8 cellular contexts compared by ENCODE assay signal in the genomic region with DNA sequence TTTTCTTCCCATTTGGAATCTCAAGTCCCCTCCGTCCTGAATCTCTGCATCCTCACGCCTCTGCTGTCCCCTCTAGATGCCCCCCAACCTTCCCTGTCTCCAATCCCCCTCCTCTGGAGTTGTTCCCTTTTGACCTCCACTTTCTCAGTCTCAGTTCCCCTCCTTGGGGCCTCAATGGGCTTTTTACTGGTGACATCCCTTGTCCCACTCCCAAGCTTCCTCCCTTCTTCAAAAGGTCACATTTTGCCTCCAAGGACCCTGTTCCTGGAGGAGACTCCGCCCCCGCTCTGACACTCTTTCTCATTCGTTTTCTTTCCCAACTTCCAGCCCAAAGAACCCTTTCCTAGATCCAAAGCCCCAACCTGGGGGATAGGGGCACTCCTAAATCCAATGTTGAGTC. TPM values are rescaled to one million over a fixed set of nuclear protein-coding genes. Genes with fewer than 3 reads are reported as not detected.
A peak's percentile ranks its signal among the peaks of the same experiment; 100 is the strongest.
DNase-seq lines count a peak whose midpoint lies in the region; ATAC-seq and TF ChIP-seq lines count a peak whose summit lies in the region.

No MANE protein-coding gene starts in this region.

- H3K27ac Mint-ChIP-seq in CD8-positive, alpha-beta T cell = no peak overlapping the region

- no peaks in the 10 kb centered on the region for H3K9me3 ChIP-seq in CD8-positive, alpha-beta T cell (ENCODE audit: low read length)
- H3K9me3 ChIP-seq in NT2/D1 (ENCODE audit: insufficient read depth, low read length) (no peaks in the 10 kb centered on the region), endocrine pancreas (ENCODE audit: control insufficient read depth, low read length) (no peaks in the 10 kb centered on the region), neutrophil (no peaks in the 10 kb centered on the region)

- POLR2A ChIA-PET in CD8-positive, alpha-beta T cell (lab: Charles Lee) = no interaction called here

- no peaks in the 10 kb centered on the region for H3K27me3 Mint-ChIP-seq in CD8-positive, alpha-beta T cell (ENCODE audit: low read depth)

- intact Hi-C loops in CD8-positive, alpha-beta T cell (cut with DNase I, micrococcal nuclease) = loop anchor here (1.0 to 10.0 kb wide), 7 partner anchors 11 to 987 kb away; a partner anchor contains a TSS

- no peak for DNase-seq in CD8-positive, alpha-beta T cell
- DNase-seq in NT2/D1 (ENCODE audit: low read depth, low spot score) = no peak
- no peak for DNase-seq in NCI-H69 (lab: John Stamatoyannopoulos, UW)
- no peak for DNase-seq in NCI-H82 (lab: John Stamatoyannopoulos, UW)
- no peak for DNase-seq in cerebellar nuclear complex (lab: John Stamatoyannopoulos, UW)

- H3K4me1 ChIP-seq in CD8-positive, alpha-beta T cell (ENCODE audit: insufficient read depth, low read length) = peaks cover 12% of the 10 kb centered on the region
- H3K4me1 ChIP-seq in NT2/D1 (ENCODE audit: insufficient read depth, insufficient read length) = peaks cover 2% of the 10 kb centered on the region
- no peaks in the 10 kb centered on the region for H3K4me1 ChIP-seq in endocrine pancreas (ENCODE audit: control insufficient read depth, insufficient read depth, low read length)
- H3K4me1 ChIP-seq in neutrophil (ENCODE audit: control insufficient read depth in 1 of 2, insufficient read depth in 1 of 2, low read depth in 1 of 2, low read length in 1 of 2) = peaks cover 14 to 19% of the 10 kb centered on the region in 2 experiments

- H3K27ac ChIP-seq in CD8-positive, alpha-beta T cell (ENCODE audit: low read depth, low read length) = no peak overlapping the region
- H3K27ac ChIP-seq in neutrophil = peak overlapping the region; percentile 79

- no peak for TF ChIP-seq CTCF in CD8-positive, alpha-beta T cell (IDR thresholded peaks at IDR 0.05)
- no peak for TF ChIP-seq CTCF in neutrophil (IDR thresholded peaks at IDR 0.05)

- H3K4me3 Mint-ChIP-seq in CD8-positive, alpha-beta T cell = peak overlapping the region; percentile 93

- H3K9ac ChIP-seq in NT2/D1 (ENCODE audit: insufficient read length, low read depth) = peak overlapping the region; percentile 92
- peak overlapping the region; percentile 58 for H3K9ac ChIP-seq in endocrine pancreas (ENCODE audit: control insufficient read depth, insufficient read depth, low read length)

- H3K27me3 ChIP-seq in CD8-positive, alpha-beta T cell (ENCODE audit: insufficient read depth, low read length) = no peaks in the 10 kb centered on the region
- H3K27me3 ChIP-seq in NT2/D1 (ENCODE audit: insufficient read depth, insufficient read length) (no peaks in the 10 kb centered on the region), endocrine pancreas (ENCODE audit: control insufficient read depth, insufficient read depth, low read length) (no peaks in the 10 kb centered on the region), neutrophil (no peaks in the 10 kb centered on the region)

- peak overlapping the region; percentile 68 for H3K4me3 ChIP-seq in CD8-positive, alpha-beta T cell (ENCODE audit: low read depth, low read length)
- H3K4me3 ChIP-seq in NT2/D1 (ENCODE audit: insufficient read length, low read depth) (peak overlapping the region; percentile 83), endocrine pancreas (ENCODE audit: control insufficient read depth, insufficient read depth, low read length) (peak overlapping the region; percentile 50), neutrophil (ENCODE audit: low read depth in 1 of 2, low read length in 1 of 2) (peak overlapping the region; percentile 65 to 87)

- peaks cover 3% of the 10 kb centered on the region for H3K36me3 ChIP-seq in CD8-positive, alpha-beta T cell (ENCODE audit: insufficient read depth, low read length)
- H3K36me3 ChIP-seq in NT2/D1 (ENCODE audit: insufficient read depth, insufficient read length, low read length) (peaks cover 24% of the 10 kb centered on the region), endocrine pancreas (ENCODE audit: control insufficient read depth, insufficient read depth, low read length) (no peaks in the 10 kb centered on the region), neutrophil (peaks cover 2% of the 10 kb centered on the region)

- no peak for ATAC-seq in CD8-positive, alpha-beta T cell
- ATAC-seq in GM18498 (IDR thresholded peaks at IDR 0.05; ENCODE audit: unreplicated experiment) = no peak

- peaks cover 28% of the 10 kb centered on the region for H3K4me1 Mint-ChIP-seq in CD8-positive, alpha-beta T cell (ENCODE audit: low read depth)

- peaks cover 20% of the 10 kb centered on the region for H3K36me3 Mint-ChIP-seq in CD8-positive, alpha-beta T cell

- H3K9me3 Mint-ChIP-seq in CD8-positive, alpha-beta T cell = no peaks in the 10 kb centered on the region

- CTCF ChIA-PET in CD8-positive, alpha-beta T cell (lab: Charles Lee) = interaction anchor here (0.9 to 1.0 kb wide), 2 partner anchors 9 to 142 kb away, joined by 3 read pairs; no protein-coding TSS in a partner anchor

RNA-seq across cellular contexts. Expression of a gene that starts 1.0 kb away (rescaled TPM):
- 10 to 100 TPM; 21.3 to 26.1 TPM for total RNA-seq in CD8-positive, alpha-beta T cell

RNA-seq across cellular contexts. Expression of a gene that starts 11.2 kb away (rescaled TPM):
- 10 to 100 TPM; 12.8 to 13.4 TPM for total RNA-seq in CD8-positive, alpha-beta T cell
